Comparison of ENCODE assay signal across 15 cellular contexts in the genomic region with DNA sequence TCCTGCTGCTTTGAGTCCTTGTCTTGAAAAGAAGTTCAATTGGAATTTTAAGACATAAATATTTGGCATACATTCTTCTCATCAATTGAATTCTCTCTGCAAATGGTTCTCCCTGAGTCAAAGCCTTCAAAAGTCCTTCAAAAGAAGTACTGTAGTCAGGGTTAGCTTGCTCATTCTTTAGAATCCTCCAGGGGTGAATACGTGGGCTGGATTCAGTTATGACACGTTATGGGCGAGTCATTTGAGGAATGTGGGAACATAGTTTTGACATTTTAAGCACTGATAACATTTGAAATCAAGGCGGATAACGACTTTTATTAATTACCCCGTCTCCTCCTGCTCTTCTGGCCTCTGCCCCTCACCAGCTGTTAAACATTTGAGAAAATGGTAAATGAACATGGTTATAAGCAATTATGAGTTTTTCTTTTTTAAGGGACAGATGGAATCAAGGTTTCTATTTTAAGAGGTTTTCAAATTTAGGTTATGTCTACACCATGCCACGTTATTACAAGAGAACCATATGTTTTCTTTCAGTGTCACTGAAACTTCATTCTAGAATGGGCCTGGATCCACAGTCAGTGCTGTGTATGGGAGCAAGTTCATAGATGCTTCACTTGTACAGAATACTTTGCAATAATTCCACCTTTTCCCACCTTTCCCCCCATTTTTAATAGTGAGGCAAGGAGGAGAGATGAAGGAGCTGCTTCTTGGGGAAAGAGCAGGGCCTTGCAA.
DNase-seq lines count a peak whose midpoint lies in the region; ATAC-seq and TF ChIP-seq lines count a peak whose summit lies in the region.
"Had no signal": no experiment of that assay in that cellular context is flagged by ENCODE, and none has a peak within 500 bp of the region (broad histone marks: within the 10 kb centered on the region; RNA-seq: fewer than 3 reads in every experiment).

No MANE protein-coding gene starts in this region.

- no peaks in the 10 kb centered on the region for H3K36me3 ChIP-seq in tibial nerve
- H3K36me3 ChIP-seq: BE2C, colonic mucosa, SJSA1 had no signal

- ATAC-seq in right cardiac atrium, result peak; percentile 44 to 70
- ATAC-seq in HG02759 (IDR thresholded peaks at IDR 0.05; ENCODE audit: unreplicated experiment), result no peak
- no peak for ATAC-seq in stimulated activated naive CD8-positive, alpha-beta T cell treated with anti-CD3 and anti-CD28 coated beads, Interleukin-15, Interleukin-2, amounts not matched to agents 100 U/mL and 50 U/mL, for 24 hours

- H3K27me3 Mint-ChIP-seq in HFFc6 (ENCODE audit: insufficient read depth), result no peaks in the 10 kb centered on the region; the same call in 1 of the 2 replicates

- no peak for TF ChIP-seq POLR2A in tibial nerve (IDR thresholded peaks at IDR 0.05)

- DNase-seq in 8988T, result peak; percentile 54
- peak; percentile 70 for DNase-seq in HFFc6
- peak; percentile 5 for DNase-seq in amniotic stem cell (lab: John Stamatoyannopoulos, UW)
- DNase-seq in right cardiac atrium, result no peak
- no peak for DNase-seq in stimulated activated naive CD4-positive, alpha-beta T cell treated with Interleukin-2 at 50 U/mL for 16 hours (lab: John Stamatoyannopoulos, UW)
- no peak for DNase-seq in tibial nerve (ENCODE audit: low spot score in 2 of 2)
- DNase-seq in stimulated activated naive CD8-positive, alpha-beta T cell treated with anti-CD3 and anti-CD28 coated beads, Interleukin-15, Interleukin-2, amounts not matched to agents 100 U/mL and 50 U/mL, for 24 hours, result no peak
- DNase-seq: activated effector memory CD4-positive, alpha-beta T cell treated with Interleukin-2 at 50 U/mL for 16 hours; BE2C; colonic mucosa; GF-D8; mesenchymal stem cell; testis had no signal

- H3K9me3 ChIP-seq in right cardiac atrium (ENCODE audit: control insufficient read depth, low read length) (no peaks in the 10 kb centered on the region), tibial nerve (no peaks in the 10 kb centered on the region)
- H3K9me3 ChIP-seq: BE2C, colonic mucosa, SJSA1, testis had no signal

- H3K9me3 Mint-ChIP-seq in HFFc6, result no peaks in the 10 kb centered on the region

- WGBS in right cardiac atrium, result 32% methylated on average over 7 of the region's 7 CpGs
- 21 to 28% methylated on average over 7 of the region's 7 CpGs for WGBS in tibial nerve, 2 donors

- intact Hi-C loops in right cardiac atrium (cut with DNase I), result no loop called here

- H3K4me3 Mint-ChIP-seq in HFFc6, result peak overlapping the region; percentile 31

- H3K27ac ChIP-seq in right cardiac atrium (ENCODE audit: low read length) (no peak overlapping the region), tibial nerve (no peak overlapping the region)
- H3K27ac ChIP-seq: colonic mucosa, SJSA1, testis had no signal

- H3K36me3 Mint-ChIP-seq in HFFc6 (ENCODE audit: low read depth), result no peaks in the 10 kb centered on the region

- peak overlapping the region; percentile 79 for H3K27ac Mint-ChIP-seq in HFFc6

- TF ChIP-seq EP300 in tibial nerve (IDR thresholded peaks at IDR 0.05), result no peak

- H3K4me1 ChIP-seq in right cardiac atrium (ENCODE audit: control insufficient read depth, insufficient read depth, low read length), result no peaks in the 10 kb centered on the region
- H3K4me1 ChIP-seq in tibial nerve, result peaks cover 0 to 7% (median 0%) of the 10 kb centered on the region in 4 donors
- H3K4me1 ChIP-seq: BE2C, colonic mucosa, testis had no signal

- H3K27me3 ChIP-seq in right cardiac atrium (ENCODE audit: control insufficient read depth, insufficient read depth) (no peaks in the 10 kb centered on the region), tibial nerve (no peaks in the 10 kb centered on the region)
- H3K27me3 ChIP-seq: BE2C, colonic mucosa, SJSA1, testis had no signal

- TF ChIP-seq CTCF in HFFc6 (IDR thresholded peaks at IDR 0.05) (no peak), tibial nerve (IDR thresholded peaks at IDR 0.05) (no peak)

- H3K4me3 ChIP-seq in right cardiac atrium (ENCODE audit: low read length) (no peak overlapping the region), tibial nerve (no peak overlapping the region)
- H3K4me3 ChIP-seq: colonic mucosa, SJSA1, testis had no signal

- H3K4me1 Mint-ChIP-seq in HFFc6 (ENCODE audit: low read depth), result peaks cover 74% of the 10 kb centered on the region

Comparison
In these comparisons a context has a peak if more than half of its experiments do, and no peak if none do; other contexts are left out.
1. DNase-seq: peak in 8988T (single experiment), HFFc6 (single experiment) and amniotic stem cell (single experiment); none in right cardiac atrium (0 of 3), stimulated activated naive CD4-positive, alpha-beta T cell treated with Interleukin-2 at 50 U/mL for 16 hours (single experiment), tibial nerve (0 of 2) and stimulated activated naive CD8-positive, alpha-beta T cell treated with anti-CD3 and anti-CD28 coated beads, Interleukin-15, Interleukin-2, amounts not matched to agents 100 U/mL and 50 U/mL, for 24 hours (single experiment).
2. ATAC-seq: peak in right cardiac atrium (2 of 2); none in HG02759 (single experiment) and stimulated activated naive CD8-positive, alpha-beta T cell treated with anti-CD3 and anti-CD28 coated beads, Interleukin-15, Interleukin-2, amounts not matched to agents 100 U/mL and 50 U/mL, for 24 hours (single experiment).